In the genomic region with DNA sequence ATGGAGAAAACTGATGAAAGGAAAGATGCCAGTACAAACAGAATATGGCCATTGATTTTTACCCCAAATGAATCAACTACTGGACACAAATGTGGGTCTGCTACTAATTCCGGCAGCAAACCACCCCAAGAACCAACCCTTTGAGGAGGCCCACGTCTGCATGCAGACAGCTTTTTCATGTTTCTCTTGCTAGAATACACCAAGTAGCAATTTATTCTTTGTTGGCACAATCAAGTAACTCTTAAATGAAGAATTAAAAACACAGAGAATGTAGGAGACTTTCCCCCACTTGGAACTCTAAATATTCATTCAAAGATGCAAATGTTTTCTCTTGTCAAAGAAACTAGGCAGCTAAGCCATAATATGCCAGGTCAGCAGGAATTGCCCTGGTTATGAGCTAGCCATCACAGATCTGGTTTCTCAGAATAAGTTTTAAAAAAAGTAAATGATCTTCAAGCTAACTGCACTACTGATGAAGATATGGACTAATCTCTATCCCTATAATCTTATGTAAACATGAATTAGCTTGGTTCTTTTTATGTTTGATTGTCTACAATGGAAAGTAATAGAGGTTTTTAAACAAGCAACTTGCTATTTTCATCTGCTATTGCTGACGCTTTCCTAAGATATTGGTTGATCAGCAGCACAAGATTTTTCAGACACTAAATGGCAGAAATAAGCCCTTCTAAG, we compare ENCODE assay signal across 3 cellular contexts.
TF ChIP-seq lines count a peak whose summit lies in the region.

No MANE protein-coding gene starts in this region.

TF ChIP-seq in A549, 52 proteins besides CTCF, POLR2A, EP300 and RAD21:
- no peak for TF ChIP-seq ZC3H11A (IDR thresholded peaks at IDR 0.05)
- no peak for TF ChIP-seq RNF2 (IDR thresholded peaks at IDR 0.05; ENCODE audit: borderline replicate concordance, low read depth)
- no peak for TF ChIP-seq TFCP2L1 (CRISPR knock-in tag; IDR thresholded peaks at IDR 0.05)
- no peak for TF ChIP-seq POLR2AphosphoS2 (conservative IDR thresholded peaks at IDR 0.05; ENCODE audit: low read length)
- TF ChIP-seq, protein P1, sequence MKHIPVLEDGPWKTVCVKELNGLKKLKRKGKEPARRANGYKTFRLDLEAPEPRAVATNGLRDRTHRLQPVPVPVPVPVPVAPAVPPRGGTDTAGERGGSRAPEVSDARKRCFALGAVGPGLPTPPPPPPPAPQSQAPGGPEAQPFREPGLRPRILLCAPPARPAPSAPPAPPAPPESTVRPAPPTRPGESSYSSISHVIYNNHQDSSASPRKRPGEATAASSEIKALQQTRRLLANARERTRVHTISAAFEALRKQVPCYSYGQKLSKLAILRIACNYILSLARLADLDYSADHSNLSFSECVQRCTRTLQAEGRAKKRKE (CRISPR knock-in tag; IDR thresholded peaks at IDR 0.05; ENCODE audit: low read depth), result no peak
- peak; percentile 91 for TF ChIP-seq MAFK (IDR thresholded peaks at IDR 0.05; ENCODE audit: partially characterized antibody)

TF ChIP-seq in IMR-90, 13 proteins besides CTCF, POLR2A, EP300 and RAD21:
- TF ChIP-seq CHD1 (IDR thresholded peaks at IDR 0.05; ENCODE audit: low read depth, low read length) (no peak), SMC3 (IDR thresholded peaks at IDR 0.05; ENCODE audit: low read depth, low read length) (no peak), BHLHE40 (IDR thresholded peaks at IDR 0.05; ENCODE audit: low read depth, low read length) (no peak), RCOR1 (IDR thresholded peaks at IDR 0.05; ENCODE audit: insufficient replicate concordance, low read length) (no peak), MAFK (IDR thresholded peaks at IDR 0.05; ENCODE audit: low read depth, low read length) (peak; percentile 97), MXI1 (IDR thresholded peaks at IDR 0.05; ENCODE audit: borderline replicate concordance, low read depth, low read length) (no peak)

TF ChIP-seq in endothelial cell of umbilical vein, 7 proteins besides CTCF, POLR2A, EP300 and RAD21:
- TF ChIP-seq JUN (IDR thresholded peaks at IDR 0.05; ENCODE audit: borderline replicate concordance, insufficient read depth, insufficient read length, low read depth) (no peak), EZH2 (IDR thresholded peaks at IDR 0.05; ENCODE audit: borderline replicate concordance, low read depth, low read length, severe bottlenecking) (no peak), FOS (IDR thresholded peaks at IDR 0.05; ENCODE audit: borderline replicate concordance, insufficient read depth, low read length) (no peak), MYC (IDR thresholded peaks at IDR 0.05; ENCODE audit: low read depth, low read length) (no peak), POLR2AphosphoS5 (IDR thresholded peaks at IDR 0.05; ENCODE audit: insufficient read depth, low read depth, low read length) (no peak), GATA2 (IDR thresholded peaks at IDR 0.05; ENCODE audit: insufficient read depth, insufficient read length, low read depth, low read length) (no peak)
- TF ChIP-seq, protein P2, sequence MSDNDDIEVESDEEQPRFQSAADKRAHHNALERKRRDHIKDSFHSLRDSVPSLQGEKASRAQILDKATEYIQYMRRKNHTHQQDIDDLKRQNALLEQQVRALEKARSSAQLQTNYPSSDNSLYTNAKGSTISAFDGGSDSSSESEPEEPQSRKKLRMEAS (IDR thresholded peaks at IDR 0.05; ENCODE audit: insufficient read depth, insufficient read length), result no peak
TF ChIP-seq in endothelial cell of umbilical vein: peak in this region for 0.
